Comparison of ENCODE assay signal across 1 cellular context in genomic region chr1:234975941-234976871, GRCh38.
TF ChIP-seq lines count a peak whose summit lies in the region.

No MANE protein-coding gene starts in this region.

TF ChIP-seq in IMR-90, 13 proteins besides CTCF, POLR2A, EP300 and RAD21:
- TF ChIP-seq BHLHE40 (IDR thresholded peaks at IDR 0.05; ENCODE audit: low read depth, low read length) = no peak
- no peak for TF ChIP-seq RFX5 (IDR thresholded peaks at IDR 0.05; ENCODE audit: low read depth, low read length)
- no peak for TF ChIP-seq RCOR1 (IDR thresholded peaks at IDR 0.05; ENCODE audit: insufficient replicate concordance, low read length)
- no peak for TF ChIP-seq MXI1 (IDR thresholded peaks at IDR 0.05; ENCODE audit: borderline replicate concordance, low read depth, low read length)
- no peak for TF ChIP-seq CEBPB (IDR thresholded peaks at IDR 0.05; ENCODE audit: low read depth, low read length)
- TF ChIP-seq MAZ (IDR thresholded peaks at IDR 0.05; ENCODE audit: borderline replicate concordance, low read depth, low read length) = no peak
- no peak for TF ChIP-seq NFE2L2 (IDR thresholded peaks at IDR 0.05; ENCODE audit: low read depth, low read length)
- TF ChIP-seq MAFK (IDR thresholded peaks at IDR 0.05; ENCODE audit: low read depth, low read length) = no peak
- TF ChIP-seq FOS (IDR thresholded peaks at IDR 0.05; ENCODE audit: low read depth, low read length) = no peak
- no peak for TF ChIP-seq USF2 (IDR thresholded peaks at IDR 0.05; ENCODE audit: low read depth, low read length)
- TF ChIP-seq, protein P1, sequence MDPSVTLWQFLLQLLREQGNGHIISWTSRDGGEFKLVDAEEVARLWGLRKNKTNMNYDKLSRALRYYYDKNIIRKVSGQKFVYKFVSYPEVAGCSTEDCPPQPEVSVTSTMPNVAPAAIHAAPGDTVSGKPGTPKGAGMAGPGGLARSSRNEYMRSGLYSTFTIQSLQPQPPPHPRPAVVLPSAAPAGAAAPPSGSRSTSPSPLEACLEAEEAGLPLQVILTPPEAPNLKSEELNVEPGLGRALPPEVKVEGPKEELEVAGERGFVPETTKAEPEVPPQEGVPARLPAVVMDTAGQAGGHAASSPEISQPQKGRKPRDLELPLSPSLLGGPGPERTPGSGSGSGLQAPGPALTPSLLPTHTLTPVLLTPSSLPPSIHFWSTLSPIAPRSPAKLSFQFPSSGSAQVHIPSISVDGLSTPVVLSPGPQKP (IDR thresholded peaks at IDR 0.05; ENCODE audit: borderline replicate concordance, low read depth, low read length) = no peak
- no peak for TF ChIP-seq CHD1 (IDR thresholded peaks at IDR 0.05; ENCODE audit: low read depth, low read length)
- no peak for TF ChIP-seq SMC3 (IDR thresholded peaks at IDR 0.05; ENCODE audit: low read depth, low read length)
